In genomic region chr9:18534611-18535010, GRCh38 we compare ENCODE assay signal across 9 cellular contexts.
"Had no signal": no experiment of that assay in that cellular context is flagged by ENCODE, and none has a peak within 500 bp of the region (broad histone marks: within the 10 kb centered on the region; RNA-seq: fewer than 3 reads in every experiment).

No MANE protein-coding gene starts in this region.

- DNase-seq: GM23248, GOT3, H7, H9, HCEC 1CT, HFFc6 had no signal

- H3K4me1 ChIP-seq: HAP-1 had no signal

- H3K4me3 ChIP-seq: GM23248, GM23338, HAP-1 had no signal

- H3K27ac Mint-ChIP-seq: GM23338, H9, HFFc6 had no signal

- ATAC-seq: GM23338, HCT116 had no signal

- H3K4me3 Mint-ChIP-seq: GM23338, H9, HFFc6 had no signal

- H3K27ac ChIP-seq: GM23248 had no signal
